ENCODE assay signal across 1 cellular context in the genomic region with DNA sequence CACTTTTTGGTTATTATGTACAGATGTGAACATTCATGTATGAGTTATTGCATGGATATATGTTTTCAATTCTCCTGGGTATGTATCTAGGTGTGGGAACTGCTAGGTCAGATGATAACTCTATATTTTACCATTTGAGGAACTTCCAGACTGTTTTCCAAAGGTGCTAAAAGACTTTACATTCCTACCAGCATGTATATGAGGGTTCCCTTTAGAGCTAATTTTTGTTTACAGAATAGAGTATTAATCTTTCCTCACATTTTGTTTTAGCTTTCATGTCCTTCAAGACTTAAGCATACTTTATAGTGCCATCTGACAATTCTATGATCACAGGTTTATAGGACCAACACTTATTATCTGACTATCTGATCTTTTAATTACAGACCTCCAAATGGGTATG.
TF ChIP-seq lines count a peak whose summit lies in the region.

No MANE protein-coding gene starts in this region.

TF ChIP-seq in HepG2, 621 proteins besides CTCF, POLR2A, EP300 and RAD21 (continued from another document):
- TF ChIP-seq, protein P1, sequence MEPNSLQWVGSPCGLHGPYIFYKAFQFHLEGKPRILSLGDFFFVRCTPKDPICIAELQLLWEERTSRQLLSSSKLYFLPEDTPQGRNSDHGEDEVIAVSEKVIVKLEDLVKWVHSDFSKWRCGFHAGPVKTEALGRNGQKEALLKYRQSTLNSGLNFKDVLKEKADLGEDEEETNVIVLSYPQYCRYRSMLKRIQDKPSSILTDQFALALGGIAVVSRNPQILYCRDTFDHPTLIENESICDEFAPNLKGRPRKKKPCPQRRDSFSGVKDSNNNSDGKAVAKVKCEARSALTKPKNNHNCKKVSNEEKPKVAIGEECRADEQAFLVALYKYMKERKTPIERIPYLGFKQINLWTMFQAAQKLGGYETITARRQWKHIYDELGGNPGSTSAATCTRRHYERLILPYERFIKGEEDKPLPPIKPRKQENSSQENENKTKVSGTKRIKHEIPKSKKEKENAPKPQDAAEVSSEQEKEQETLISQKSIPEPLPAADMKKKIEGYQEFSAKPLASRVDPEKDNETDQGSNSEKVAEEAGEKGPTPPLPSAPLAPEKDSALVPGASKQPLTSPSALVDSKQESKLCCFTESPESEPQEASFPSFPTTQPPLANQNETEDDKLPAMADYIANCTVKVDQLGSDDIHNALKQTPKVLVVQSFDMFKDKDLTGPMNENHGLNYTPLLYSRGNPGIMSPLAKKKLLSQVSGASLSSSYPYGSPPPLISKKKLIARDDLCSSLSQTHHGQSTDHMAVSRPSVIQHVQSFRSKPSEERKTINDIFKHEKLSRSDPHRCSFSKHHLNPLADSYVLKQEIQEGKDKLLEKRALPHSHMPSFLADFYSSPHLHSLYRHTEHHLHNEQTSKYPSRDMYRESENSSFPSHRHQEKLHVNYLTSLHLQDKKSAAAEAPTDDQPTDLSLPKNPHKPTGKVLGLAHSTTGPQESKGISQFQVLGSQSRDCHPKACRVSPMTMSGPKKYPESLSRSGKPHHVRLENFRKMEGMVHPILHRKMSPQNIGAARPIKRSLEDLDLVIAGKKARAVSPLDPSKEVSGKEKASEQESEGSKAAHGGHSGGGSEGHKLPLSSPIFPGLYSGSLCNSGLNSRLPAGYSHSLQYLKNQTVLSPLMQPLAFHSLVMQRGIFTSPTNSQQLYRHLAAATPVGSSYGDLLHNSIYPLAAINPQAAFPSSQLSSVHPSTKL (CRISPR knock-in tag; IDR thresholded peaks at IDR 0.05), result no peak
- TF ChIP-seq CREB1 (IDR thresholded peaks at IDR 0.05) (no peak), CREB1 (CRISPR knock-in tag; IDR thresholded peaks at IDR 0.05) (no peak), ZNF577 (CRISPR knock-in tag; IDR thresholded peaks at IDR 0.05; ENCODE audit: borderline replicate concordance, low read depth) (no peak), MTA3 (CRISPR knock-in tag; IDR thresholded peaks at IDR 0.05) (no peak), SMAD9 (CRISPR knock-in tag; IDR thresholded peaks at IDR 0.05) (no peak)
- TF ChIP-seq, protein P2, sequence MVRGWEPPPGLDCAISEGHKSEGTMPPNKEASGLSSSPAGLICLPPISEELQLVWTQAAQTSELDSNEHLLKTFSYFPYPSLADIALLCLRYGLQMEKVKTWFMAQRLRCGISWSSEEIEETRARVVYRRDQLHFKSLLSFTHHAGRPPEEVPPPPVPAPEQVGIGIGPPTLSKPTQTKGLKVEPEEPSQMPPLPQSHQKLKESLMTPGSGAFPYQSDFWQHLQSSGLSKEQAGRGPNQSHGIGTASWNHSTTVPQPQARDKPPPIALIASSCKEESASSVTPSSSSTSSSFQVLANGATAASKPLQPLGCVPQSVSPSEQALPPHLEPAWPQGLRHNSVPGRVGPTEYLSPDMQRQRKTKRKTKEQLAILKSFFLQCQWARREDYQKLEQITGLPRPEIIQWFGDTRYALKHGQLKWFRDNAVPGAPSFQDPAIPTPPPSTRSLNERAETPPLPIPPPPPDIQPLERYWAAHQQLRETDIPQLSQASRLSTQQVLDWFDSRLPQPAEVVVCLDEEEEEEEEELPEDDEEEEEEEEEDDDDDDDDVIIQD (CRISPR knock-in tag; IDR thresholded peaks at IDR 0.05; ENCODE audit: low read depth), result no peak
- TF ChIP-seq, protein P3, sequence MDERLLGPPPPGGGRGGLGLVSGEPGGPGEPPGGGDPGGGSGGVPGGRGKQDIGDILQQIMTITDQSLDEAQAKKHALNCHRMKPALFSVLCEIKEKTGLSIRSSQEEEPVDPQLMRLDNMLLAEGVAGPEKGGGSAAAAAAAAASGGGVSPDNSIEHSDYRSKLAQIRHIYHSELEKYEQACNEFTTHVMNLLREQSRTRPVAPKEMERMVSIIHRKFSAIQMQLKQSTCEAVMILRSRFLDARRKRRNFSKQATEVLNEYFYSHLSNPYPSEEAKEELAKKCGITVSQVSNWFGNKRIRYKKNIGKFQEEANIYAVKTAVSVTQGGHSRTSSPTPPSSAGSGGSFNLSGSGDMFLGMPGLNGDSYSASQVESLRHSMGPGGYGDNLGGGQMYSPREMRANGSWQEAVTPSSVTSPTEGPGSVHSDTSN (CRISPR knock-in tag; IDR thresholded peaks at IDR 0.05), result no peak
TF ChIP-seq in HepG2: peak in this region for 0.
